9 cellular contexts compared by ENCODE assay signal in the genomic region with DNA sequence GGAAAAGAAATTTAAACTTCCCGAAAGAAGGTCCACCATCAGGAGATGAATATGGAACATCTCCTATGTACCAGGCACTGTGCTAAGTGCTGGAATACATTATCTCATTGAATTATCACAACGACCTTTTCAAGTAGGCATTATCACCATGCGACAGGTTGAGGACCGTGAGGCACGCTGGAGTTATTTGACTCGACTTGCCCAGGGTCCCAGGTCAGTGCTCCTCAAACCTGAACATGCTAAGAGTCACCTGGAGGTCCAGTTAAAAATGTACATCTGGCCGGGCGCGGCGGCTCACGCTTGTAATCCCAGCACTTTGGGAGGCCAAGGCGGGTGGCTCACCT. TPM values are rescaled to one million over a fixed set of nuclear protein-coding genes. Genes with fewer than 3 reads are reported as not detected.
DNase-seq lines count a peak whose midpoint lies in the region; ATAC-seq, FAIRE-seq and TF ChIP-seq lines count a peak whose summit lies in the region.
"Had no signal": no experiment of that assay in that cellular context is flagged by ENCODE, and none has a peak within 500 bp of the region (broad histone marks: within the 10 kb centered on the region; RNA-seq: fewer than 3 reads in every experiment).

No MANE protein-coding gene starts in this region.

- no peak for TF ChIP-seq EP300 in esophagus muscularis mucosa (IDR thresholded peaks at IDR 0.05)

- peaks cover 8 to 28% (median 21%) of the 10 kb centered on the region in 4 donors for H3K4me1 ChIP-seq in esophagus muscularis mucosa

- no peak for DNase-seq in activated naive CD4-positive, alpha-beta T cell treated with anti-CD3 and anti-CD28 coated beads, Interleukin-2, amount 10 ng/mL, durations not matched to agents 7 days and 5 days
- no peak for DNase-seq in activated naive CD4-positive, alpha-beta T cell (lab: John Stamatoyannopoulos, UW)
- DNase-seq in esophagus muscularis mucosa (ENCODE audit: extremely low spot score) (no peak), GM19239 (ENCODE audit: insufficient read length, low spot score) (no peak), NCI-H1436 (lab: John Stamatoyannopoulos, UW) (no peak)
- no peak for DNase-seq in stimulated activated naive CD8-positive, alpha-beta T cell treated with anti-CD3 and anti-CD28 coated beads, Interleukin-15, amount 100 ng/mL, for 72 hours

- TF ChIP-seq POLR2A in esophagus muscularis mucosa (IDR thresholded peaks at IDR 0.05; ENCODE audit: low read depth), result no peak

- H3K4me3 ChIP-seq in esophagus muscularis mucosa, result peak overlapping the region; percentile 42 to 58 (median 50)

- WGBS in esophagus muscularis mucosa, result 80% methylated on average over 12 of the region's 12 CpGs

- intact Hi-C loops in esophagus muscularis mucosa (cut with DNase I), result loop anchor here (2.0 kb wide), 1 partner anchor 69 kb away; no protein-coding TSS in a partner anchor

- H3K27ac ChIP-seq in VCaP (no peak overlapping the region), esophagus muscularis mucosa (replicated peaks in 1 of 4) (no peak overlapping the region)

- H3K4me1 Mint-ChIP-seq in activated naive CD4-positive, alpha-beta T cell treated with anti-CD3 and anti-CD28 coated beads, Interleukin-2, amount 10 ng/mL, durations not matched to agents 7 days and 5 days, result peaks cover 23% of the 10 kb centered on the region
- H3K4me1 Mint-ChIP-seq in stimulated activated naive CD8-positive, alpha-beta T cell treated with anti-CD3 and anti-CD28 coated beads, Interleukin-15, amount 100 ng/mL, for 72 hours, result peaks cover 17% of the 10 kb centered on the region

- no peaks in the 10 kb centered on the region for H3K9me3 ChIP-seq in esophagus muscularis mucosa
- H3K9me3 ChIP-seq: tibial artery had no signal

- no peak for ATAC-seq in stimulated activated naive CD8-positive, alpha-beta T cell treated with anti-CD3 and anti-CD28 coated beads, Interleukin-15, amount 100 ng/mL, for 72 hours
- no peak for ATAC-seq in GM19328 (IDR thresholded peaks at IDR 0.05; ENCODE audit: unreplicated experiment)

- H3K36me3 ChIP-seq in esophagus muscularis mucosa, result no peaks in the 10 kb centered on the region
- H3K36me3 ChIP-seq: tibial artery had no signal

- peak overlapping the region; percentile 73 for H3K4me3 Mint-ChIP-seq in activated naive CD4-positive, alpha-beta T cell treated with anti-CD3 and anti-CD28 coated beads, Interleukin-2, amount 10 ng/mL, durations not matched to agents 7 days and 5 days
- peak overlapping the region; percentile 78 to 91 for H3K4me3 Mint-ChIP-seq in stimulated activated naive CD8-positive, alpha-beta T cell treated with anti-CD3 and anti-CD28 coated beads, Interleukin-15, amount 100 ng/mL, for 72 hours

- peak overlapping the region; percentile 93 for H3K27ac Mint-ChIP-seq in activated naive CD4-positive, alpha-beta T cell treated with anti-CD3 and anti-CD28 coated beads, Interleukin-2, amount 10 ng/mL, durations not matched to agents 7 days and 5 days
- peak overlapping the region in 1 of 2 donors; percentile 75 for H3K27ac Mint-ChIP-seq in stimulated activated naive CD8-positive, alpha-beta T cell treated with anti-CD3 and anti-CD28 coated beads, Interleukin-15, amount 100 ng/mL, for 72 hours

- FAIRE-seq in GM19239 (lab: Jason Lieb, UNC), result no peak

- H3K9me3 Mint-ChIP-seq in activated naive CD4-positive, alpha-beta T cell treated with anti-CD3 and anti-CD28 coated beads, Interleukin-2, amount 10 ng/mL, durations not matched to agents 7 days and 5 days, result no peaks in the 10 kb centered on the region
- no peaks in the 10 kb centered on the region for H3K9me3 Mint-ChIP-seq in stimulated activated naive CD8-positive, alpha-beta T cell treated with anti-CD3 and anti-CD28 coated beads, Interleukin-15, amount 100 ng/mL, for 72 hours

- peaks cover 0 to 12% (median 0%) of the 10 kb centered on the region in 4 donors for H3K27me3 ChIP-seq in esophagus muscularis mucosa

- TF ChIP-seq CTCF in VCaP (conservative IDR thresholded peaks at IDR 0.05) (peak; percentile 46), esophagus muscularis mucosa (IDR thresholded peaks at IDR 0.05) (no peak)

- peaks cover 47% of the 10 kb centered on the region for H3K27me3 Mint-ChIP-seq in activated naive CD4-positive, alpha-beta T cell treated with anti-CD3 and anti-CD28 coated beads, Interleukin-2, amount 10 ng/mL, durations not matched to agents 7 days and 5 days
- no peaks in the 10 kb centered on the region for H3K27me3 Mint-ChIP-seq in stimulated activated naive CD8-positive, alpha-beta T cell treated with anti-CD3 and anti-CD28 coated beads, Interleukin-15, amount 100 ng/mL, for 72 hours

- no peaks in the 10 kb centered on the region for H3K36me3 Mint-ChIP-seq in activated naive CD4-positive, alpha-beta T cell treated with anti-CD3 and anti-CD28 coated beads, Interleukin-2, amount 10 ng/mL, durations not matched to agents 7 days and 5 days

- CTCF ChIA-PET in activated naive CD4-positive, alpha-beta T cell treated with anti-CD3 and anti-CD28 coated beads, Interleukin-2, amount 10 ng/mL, durations not matched to agents 7 days and 5 days (lab: Charles Lee), result interaction anchor here (0.6 to 5.8 kb wide), 22 partner anchors 9 to 173 kb away, joined by 3 to 79 read pairs (median 5); a partner anchor contains a TSS

RNA-seq across cellular contexts. Expression of a gene that starts 15.9 kb away (rescaled TPM):
- 10 to 100 TPM; 31.6 to 73.4 (median 45.6) TPM for total RNA-seq in esophagus muscularis mucosa

RNA-seq across cellular contexts. Expression of a gene that starts 28.5 kb away (rescaled TPM):
- total RNA-seq in esophagus muscularis mucosa, result under 1 TPM in 2 of 4 donors, not detected in 2; under 0.01 to 0.06 TPM

RNA-seq across cellular contexts. Expression of a gene that starts 39.1 kb away (rescaled TPM):
- total RNA-seq in esophagus muscularis mucosa, result 10 to 100 TPM; 31.6 to 51.7 (median 42.4) TPM

RNA-seq across cellular contexts. Expression of a gene that starts 42.0 kb away (rescaled TPM):
- total RNA-seq in esophagus muscularis mucosa, result 1 to 10 TPM in 2 of 4 donors, not detected in 2; 2.3 to 4.3 TPM

RNA-seq across cellular contexts. Expression of a gene that starts 56.0 kb away (rescaled TPM):
- total RNA-seq in esophagus muscularis mucosa, result 10 to 100 TPM; 12.9 to 21.9 (median 15.2) TPM
